In genomic region chr20:38445901-38446425, GRCh38 we compare ENCODE assay signal across 8 cellular contexts. TPM values are rescaled to one million over a fixed set of nuclear protein-coding genes. Genes with fewer than 3 reads are reported as not detected.
DNase-seq lines count a peak whose midpoint lies in the region; ATAC-seq and TF ChIP-seq lines count a peak whose summit lies in the region.

No MANE protein-coding gene starts in this region.

- H3K27ac ChIP-seq in BLaER1 = peak overlapping the region; percentile 93; the same call in 1 of the 2 replicates
- 0 out of 2 replicates have a peak overlapping the region, but pooled peaks have one; percentile 42 for H3K27ac ChIP-seq in Karpas-422 (ENCODE audit: low read length)

- peaks cover 36% of the 10 kb centered on the region for H3K4me1 ChIP-seq in BLaER1
- peaks cover 39% of the 10 kb centered on the region for H3K4me1 ChIP-seq in Karpas-422 (ENCODE audit: low read length)

- H3K4me3 ChIP-seq in BLaER1 = peak overlapping the region; percentile 81
- H3K4me3 ChIP-seq in Karpas-422 (ENCODE audit: low read length) = peak overlapping the region; percentile 99; the same call in 1 of the 2 replicates

- H3K27me3 Mint-ChIP-seq in chondrocyte (ENCODE audit: low read depth) (no peaks in the 10 kb centered on the region), nephron progenitor cell (ENCODE audit: low read depth, poor library complexity) (peaks cover 27% of the 10 kb centered on the region)

- H3K4me1 Mint-ChIP-seq in chondrocyte (ENCODE audit: low read depth) (peaks cover 23% of the 10 kb centered on the region), nephron progenitor cell (peaks cover 35% of the 10 kb centered on the region)

- no peaks in the 10 kb centered on the region for H4K20me1 ChIP-seq in BLaER1
- no peaks in the 10 kb centered on the region for H4K20me1 ChIP-seq in Karpas-422 (ENCODE audit: insufficient read depth, low read depth, low read length)

- H3K9me3 ChIP-seq in BLaER1 (no peaks in the 10 kb centered on the region), Karpas-422 (ENCODE audit: low read length) (no peaks in the 10 kb centered on the region)

- peaks cover 32% of the 10 kb centered on the region for H3K79me2 ChIP-seq in Karpas-422 (ENCODE audit: low read length)

- no peak for TF ChIP-seq CTCF in chondrocyte (IDR thresholded peaks at IDR 0.05)
- no peak for TF ChIP-seq CTCF in nephron progenitor cell (IDR thresholded peaks at IDR 0.05)

- peak overlapping the region; percentile 84 for H3K4me2 ChIP-seq in BLaER1
- H3K4me2 ChIP-seq in Karpas-422 (ENCODE audit: low read depth, low read length, poor library complexity, severe bottlenecking) = peak overlapping the region; percentile 96

- no peaks in the 10 kb centered on the region for H3K27me3 ChIP-seq in BLaER1
- H3K27me3 ChIP-seq in Karpas-422 (ENCODE audit: low read length) = no peaks in the 10 kb centered on the region

- no peaks in the 10 kb centered on the region for H3K9me3 Mint-ChIP-seq in chondrocyte (ENCODE audit: low read depth)
- no peaks in the 10 kb centered on the region for H3K9me3 Mint-ChIP-seq in nephron progenitor cell

- H3K9ac ChIP-seq in BLaER1 (no peak overlapping the region; the same call in 1 of the 2 replicates), Karpas-422 (ENCODE audit: low read length) (peak overlapping the region; percentile 42)

- H3K4me3 Mint-ChIP-seq in chondrocyte (ENCODE audit: unreplicated experiment) (peak overlapping the region; percentile 72), nephron progenitor cell (peak overlapping the region; percentile 87)

- no peaks in the 10 kb centered on the region for H3K9me2 ChIP-seq in Karpas-422 (replicated peaks; ENCODE audit: insufficient read depth, low read length)

- H3K36me3 ChIP-seq in BLaER1 (peaks cover 20% of the 10 kb centered on the region), Karpas-422 (ENCODE audit: insufficient read depth, low read length) (peaks cover 26% of the 10 kb centered on the region)

- H3K36me3 Mint-ChIP-seq in chondrocyte (ENCODE audit: low read depth) (peaks cover 16% of the 10 kb centered on the region), nephron progenitor cell (ENCODE audit: low read depth) (peaks cover 23% of the 10 kb centered on the region)

- DNase-seq in Karpas-422 (no peak), chondrocyte (ENCODE audit: low spot score) (no peak), nephron progenitor cell (no peak), SW 1271 (lab: John Stamatoyannopoulos, UW) (no peak), NCI-H2107 (lab: John Stamatoyannopoulos, UW) (no peak)

- peak overlapping the region; percentile 85 for H2AFZ ChIP-seq in Karpas-422 (ENCODE audit: low read length)

- no peak overlapping the region for H3K27ac Mint-ChIP-seq in chondrocyte (ENCODE audit: unreplicated experiment)
- H3K27ac Mint-ChIP-seq in nephron progenitor cell = no peak overlapping the region

- no peak for ATAC-seq in HG03095 (IDR thresholded peaks at IDR 0.05; ENCODE audit: unreplicated experiment)
- no peak for ATAC-seq in HG03097 (IDR thresholded peaks at IDR 0.05; ENCODE audit: low FRiP score, unreplicated experiment)

RNA-seq across cellular contexts. Expression of gene SNHG17, which starts 10.8 kb away (rescaled TPM):
- 27.3 and 36.4 TPM in 2 replicates for total RNA-seq in Karpas-422 (2014; rRNA removed; shearing (Covaris generic); ENCODE audit: low replicate concordance)
- 20.8 to 24.1 TPM (median 23.6 TPM) in 3 replicates for total RNA-seq in chondrocyte

RNA-seq across cellular contexts. Expression of gene RALGAPB, which starts 26.7 kb away (rescaled TPM):
- total RNA-seq in Karpas-422 (2014; rRNA removed; shearing (Covaris generic); ENCODE audit: low replicate concordance) = 27.2 and 58.6 TPM in 2 replicates
- total RNA-seq in chondrocyte = 29.5 to 35.5 TPM (median 32.6 TPM) in 3 replicates
